Comparison of ENCODE assay signal across 23 cellular contexts in genomic region chr9:759541-759940, GRCh38.
DNase-seq lines count a peak whose midpoint lies in the region; ATAC-seq and TF ChIP-seq lines count a peak whose summit lies in the region.
"Had no signal": no experiment of that assay in that cellular context is flagged by ENCODE, and none has a peak within 500 bp of the region (broad histone marks: within the 10 kb centered on the region; RNA-seq: fewer than 3 reads in every experiment).

No MANE protein-coding gene starts in this region.

- no peak overlapping the region for H3K27ac Mint-ChIP-seq in activated T-helper 2 cell treated with anti-CD3 and anti-CD28 coated beads, Interferon-gamma antibody, Interleukin-2, Interleukin-4, amounts not matched to agents 10 μg/mL and 5 μg/mL and 100 μg/mL, durations not matched to agents 14 hours and 24 hours and 36 hours
- no peak overlapping the region for H3K27ac Mint-ChIP-seq in natural killer cell treated with Interleukin-12 subunit alpha and Interleukin-12 subunit beta and Interleukin-15 and Interleukin-18, amount 100 ng/mL, for 72 hours
- H3K27ac Mint-ChIP-seq: CD4-positive, alpha-beta T cell; CD8-positive, alpha-beta memory T cell; HFFc6 had no signal

- no peak for TF ChIP-seq POLR2A in stomach (IDR thresholded peaks at IDR 0.05)

- H3F3A ChIP-seq in Loucy (ENCODE audit: low read depth): no peaks in the 10 kb centered on the region; the same call in 1 of the 2 replicates

- DNase-seq in kidney tubule cell (ENCODE audit: low spot score) (peak; percentile 23), stomach (no peak)
- DNase-seq in activated T-helper 2 cell treated with anti-CD3 and anti-CD28 coated beads, Interferon-gamma antibody, Interleukin-2, Interleukin-4, amounts not matched to agents 10 μg/mL and 5 μg/mL and 100 μg/mL, durations not matched to agents 14 hours and 24 hours and 36 hours (ENCODE audit: low spot score): no peak
- DNase-seq in natural killer cell treated with Interleukin-12 subunit alpha and Interleukin-12 subunit beta and Interleukin-15 and Interleukin-18, amount 100 ng/mL, for 72 hours (ENCODE audit: low spot score): no peak
- DNase-seq: 8988T; ACHN; AML-193; BE2C; CD4-positive, alpha-beta T cell; CD8-positive, alpha-beta memory T cell; DMS 273 treated with DMSO at 0.1 percent for 48 hours; DMS79; EL; GDM1; GOT3; HFFc6 had no signal

- no peak for ATAC-seq in GM21360 (IDR thresholded peaks at IDR 0.05; ENCODE audit: unreplicated experiment)
- ATAC-seq in natural killer cell treated with Interleukin-12 subunit alpha and Interleukin-12 subunit beta and Interleukin-15 and Interleukin-18, amount 100 ng/mL, for 72 hours: no peak
- ATAC-seq: A549, GM12878 had no signal

- no peak overlapping the region for H3K4me3 Mint-ChIP-seq in activated T-helper 2 cell treated with anti-CD3 and anti-CD28 coated beads, Interferon-gamma antibody, Interleukin-2, Interleukin-4, amounts not matched to agents 10 μg/mL and 5 μg/mL and 100 μg/mL, durations not matched to agents 14 hours and 24 hours and 36 hours (ENCODE audit: low read depth)
- H3K4me3 Mint-ChIP-seq in natural killer cell treated with Interleukin-12 subunit alpha and Interleukin-12 subunit beta and Interleukin-15 and Interleukin-18, amount 100 ng/mL, for 72 hours: no peak overlapping the region
- H3K4me3 Mint-ChIP-seq: CD14-positive monocyte; CD4-positive, alpha-beta T cell; CD8-positive, alpha-beta memory T cell; HFFc6 had no signal

- H3K36me3 ChIP-seq in Loucy (ENCODE audit: insufficient read depth, low read length) (no peaks in the 10 kb centered on the region), stomach (no peaks in the 10 kb centered on the region)
- H3K36me3 ChIP-seq: BE2C; BLaER1 treated with 17β-estradiol and CSF1 and Interleukin-3, amounts not matched to agents 10 nM and 100 nM; HAP-1 had no signal

- no peaks in the 10 kb centered on the region for H3K27me3 Mint-ChIP-seq in activated T-helper 2 cell treated with anti-CD3 and anti-CD28 coated beads, Interferon-gamma antibody, Interleukin-2, Interleukin-4, amounts not matched to agents 10 μg/mL and 5 μg/mL and 100 μg/mL, durations not matched to agents 14 hours and 24 hours and 36 hours (ENCODE audit: low read depth)
- peaks cover under 1 to 8% of the 10 kb centered on the region in 2 donors for H3K27me3 Mint-ChIP-seq in natural killer cell treated with Interleukin-12 subunit alpha and Interleukin-12 subunit beta and Interleukin-15 and Interleukin-18, amount 100 ng/mL, for 72 hours

- H3K27me3 ChIP-seq in Loucy (ENCODE audit: insufficient read depth, low read length, poor library complexity, severe bottlenecking) (no peaks in the 10 kb centered on the region), stomach (no peaks in the 10 kb centered on the region)
- H3K27me3 ChIP-seq: BE2C; BLaER1 treated with 17β-estradiol and CSF1 and Interleukin-3, amounts not matched to agents 10 nM and 100 nM had no signal

- no peak for TF ChIP-seq EP300 in stomach (IDR thresholded peaks at IDR 0.05)

- TF ChIP-seq CTCF in Loucy (conservative IDR thresholded peaks at IDR 0.05; ENCODE audit: low read length): no peak
- no peak for TF ChIP-seq CTCF in stomach (IDR thresholded peaks at IDR 0.05)

- no peak overlapping the region for H2AFZ ChIP-seq in Loucy (ENCODE audit: low read length)

- H3K4me1 Mint-ChIP-seq in activated T-helper 2 cell treated with anti-CD3 and anti-CD28 coated beads, Interferon-gamma antibody, Interleukin-2, Interleukin-4, amounts not matched to agents 10 μg/mL and 5 μg/mL and 100 μg/mL, durations not matched to agents 14 hours and 24 hours and 36 hours (ENCODE audit: low read depth): peaks cover 53% of the 10 kb centered on the region
- H3K4me1 Mint-ChIP-seq in natural killer cell treated with Interleukin-12 subunit alpha and Interleukin-12 subunit beta and Interleukin-15 and Interleukin-18, amount 100 ng/mL, for 72 hours (ENCODE audit: low read depth in 2 of 2): peaks cover 36 to 50% of the 10 kb centered on the region in 2 donors

- peaks cover 68% of the 10 kb centered on the region for H3K4me1 ChIP-seq in Loucy (ENCODE audit: insufficient read depth, low read length, poor library complexity, severe bottlenecking)
- H3K4me1 ChIP-seq in stomach: peaks cover 0 to 35% (median 15%) of the 10 kb centered on the region in 4 donors
- H3K4me1 ChIP-seq: BE2C had no signal

- H3K9me2 ChIP-seq in Loucy (replicated peaks; ENCODE audit: low read depth, low read length): no peaks in the 10 kb centered on the region

- H3K9me3 ChIP-seq in Loucy (ENCODE audit: insufficient read depth, low read depth, low read length) (no peaks in the 10 kb centered on the region), stomach (no peaks in the 10 kb centered on the region)
- H3K9me3 ChIP-seq: A549; BE2C; BLaER1 treated with 17β-estradiol and CSF1 and Interleukin-3, amounts not matched to agents 10 nM and 100 nM; HAP-1 had no signal

- H3K4me2 ChIP-seq in Loucy (ENCODE audit: low read depth, low read length, poor library complexity, severe bottlenecking): no peak overlapping the region
- H3K4me2 ChIP-seq: A549 had no signal

- H3K4me3 ChIP-seq in Loucy (ENCODE audit: low read length, poor library complexity, severe bottlenecking): no peak overlapping the region
- H3K4me3 ChIP-seq in stomach: no peak overlapping the region
- H3K4me3 ChIP-seq: A549; BLaER1 treated with 17β-estradiol and CSF1 and Interleukin-3, amounts not matched to agents 10 nM and 100 nM; GM12878; HAP-1 had no signal

- peak overlapping the region; percentile 36 for H3K9ac ChIP-seq in Loucy (ENCODE audit: low read depth, low read length, poor library complexity, severe bottlenecking)
- H3K9ac ChIP-seq: BLaER1 treated with 17β-estradiol and CSF1 and Interleukin-3, amounts not matched to agents 10 nM and 100 nM had no signal

- peak overlapping the region in 3 of 5 donors; percentile 11 to 48 (median 37) for H3K27ac ChIP-seq in stomach
- H3K27ac ChIP-seq: A549; BLaER1 treated with 17β-estradiol and CSF1 and Interleukin-3, amounts not matched to agents 10 nM and 100 nM had no signal

- no peaks in the 10 kb centered on the region for H3K9me3 Mint-ChIP-seq in activated T-helper 2 cell treated with anti-CD3 and anti-CD28 coated beads, Interferon-gamma antibody, Interleukin-2, Interleukin-4, amounts not matched to agents 10 μg/mL and 5 μg/mL and 100 μg/mL, durations not matched to agents 14 hours and 24 hours and 36 hours
- no peaks in the 10 kb centered on the region for H3K9me3 Mint-ChIP-seq in natural killer cell treated with Interleukin-12 subunit alpha and Interleukin-12 subunit beta and Interleukin-15 and Interleukin-18, amount 100 ng/mL, for 72 hours
- H3K9me3 Mint-ChIP-seq: CD14-positive monocyte; CD4-positive, alpha-beta T cell; CD8-positive, alpha-beta memory T cell; HFFc6 had no signal

- H3K79me2 ChIP-seq in Loucy (ENCODE audit: insufficient read depth, low read length): no peaks in the 10 kb centered on the region

- intact Hi-C loops in stomach (cut with DNase I; ENCODE audit: low total_unique reads): loop anchor here (5.0 kb wide), 1 partner anchor 142 kb away; no protein-coding TSS in a partner anchor
- intact Hi-C loops in activated T-helper 2 cell treated with anti-CD3 and anti-CD28 coated beads, Interferon-gamma antibody, Interleukin-2, Interleukin-4, amounts not matched to agents 10 μg/mL and 5 μg/mL and 100 μg/mL, durations not matched to agents 14 hours and 24 hours and 36 hours (cut with micrococcal nuclease): loop anchor here (5.0 kb wide), 1 partner anchor 52 kb away; no protein-coding TSS in a partner anchor

- H3K36me3 Mint-ChIP-seq in activated T-helper 2 cell treated with anti-CD3 and anti-CD28 coated beads, Interferon-gamma antibody, Interleukin-2, Interleukin-4, amounts not matched to agents 10 μg/mL and 5 μg/mL and 100 μg/mL, durations not matched to agents 14 hours and 24 hours and 36 hours (ENCODE audit: low read depth): no peaks in the 10 kb centered on the region
- no peaks in the 10 kb centered on the region for H3K36me3 Mint-ChIP-seq in natural killer cell treated with Interleukin-12 subunit alpha and Interleukin-12 subunit beta and Interleukin-15 and Interleukin-18, amount 100 ng/mL, for 72 hours
- H3K36me3 Mint-ChIP-seq: CD14-positive monocyte; CD8-positive, alpha-beta memory T cell had no signal

- H4K20me1 ChIP-seq in Loucy (ENCODE audit: insufficient read depth, low read length, poor library complexity, severe bottlenecking): no peaks in the 10 kb centered on the region
- H4K20me1 ChIP-seq: BLaER1 treated with 17β-estradiol and CSF1 and Interleukin-3, amounts not matched to agents 10 nM and 100 nM had no signal

- 82 to 89% (median 85%) methylated on average over 8 of the region's 8 CpGs for WGBS in stomach, 5 donors
